Comparison of ENCODE assay signal across 11 cellular contexts in genomic region chr14:95049952-95050351, GRCh38.
"Had no signal": no experiment of that assay in that cellular context is flagged by ENCODE, and none has a peak within 500 bp of the region (broad histone marks: within the 10 kb centered on the region; RNA-seq: fewer than 3 reads in every experiment).

No MANE protein-coding gene starts in this region.

- H3K4me1 ChIP-seq: HAP-1 had no signal

- H2AFZ ChIP-seq: GM23248, GM23338 had no signal

- H3K9me3 Mint-ChIP-seq: GM23338, H9, HFFc6 had no signal

- FAIRE-seq: H1, H54 had no signal

- H3K4me3 ChIP-seq: GM23248, GM23338, HAP-1 had no signal

- DNase-seq: GM23248, GOT3, H7, HCEC 1CT, HFFc6 had no signal

- H3K4me2 ChIP-seq: GM23338 had no signal

- H3K27ac Mint-ChIP-seq: GM23338, H9, HFFc6 had no signal

- ATAC-seq: GM23338, HCT116 had no signal

- H3K9me3 ChIP-seq: HAP-1 had no signal

- H3K9ac ChIP-seq: GM23248 had no signal

- H3K36me3 ChIP-seq: HAP-1 had no signal

- H3K4me3 Mint-ChIP-seq: GM23338, H9, HFFc6 had no signal

- H3K27ac ChIP-seq: GM23248 had no signal
